In the genomic region with DNA sequence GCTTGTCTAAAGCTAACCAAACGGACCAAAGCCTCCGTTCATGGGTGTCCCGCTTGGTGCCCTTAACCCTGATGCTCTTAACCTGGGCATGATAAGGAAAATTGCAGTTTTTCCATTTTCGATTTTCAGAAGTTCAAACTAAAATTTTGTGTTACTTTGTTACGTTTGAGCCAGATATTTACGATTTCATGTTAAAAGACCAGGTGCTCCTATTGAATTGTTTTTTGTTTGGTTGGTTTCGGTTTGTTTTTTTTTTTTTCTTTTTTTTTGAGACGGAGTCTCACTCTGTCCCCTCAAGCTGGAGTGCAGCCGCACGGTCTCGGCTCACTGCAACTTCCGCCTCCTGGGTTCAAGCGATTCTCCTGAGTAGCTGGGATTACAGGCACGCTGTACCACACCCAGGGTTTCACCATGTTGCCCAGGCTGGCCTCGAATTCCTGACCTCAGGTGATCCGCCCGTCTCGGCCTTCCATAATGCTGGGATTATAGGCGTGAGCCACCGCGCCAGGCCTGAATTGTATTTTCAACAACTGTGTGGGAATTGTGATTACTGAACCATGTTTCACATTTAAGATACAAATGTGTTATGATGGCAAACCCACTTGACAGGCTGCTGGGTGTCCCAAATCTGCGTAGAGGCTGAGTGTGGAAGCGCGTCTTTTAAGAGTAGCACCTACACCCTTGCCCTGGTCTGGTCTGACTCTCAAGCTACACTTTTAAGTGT, we compare ENCODE assay signal across 8 cellular contexts. TPM values are rescaled to one million over a fixed set of nuclear protein-coding genes. Genes with fewer than 3 reads are reported as not detected.
DNase-seq lines count a peak whose midpoint lies in the region; ATAC-seq and TF ChIP-seq lines count a peak whose summit lies in the region.

No MANE protein-coding gene starts in this region.

- POLR2A ChIA-PET in activated CD8-positive, alpha-beta T cell treated with anti-CD3 and anti-CD28 coated beads for 36 hours (lab: Charles Lee) = no interaction called here

- H3K4me1 Mint-ChIP-seq in activated CD8-positive, alpha-beta T cell treated with anti-CD3 and anti-CD28 coated beads for 36 hours (ENCODE audit: low read depth) = peaks cover 39% of the 10 kb centered on the region

- no peak for ATAC-seq in activated CD8-positive, alpha-beta T cell treated with anti-CD3 and anti-CD28 coated beads for 36 hours
- no peak for ATAC-seq in HG03039 (IDR thresholded peaks at IDR 0.05; ENCODE audit: unreplicated experiment)

- H3K4me1 ChIP-seq in iPS-18a (ENCODE audit: control insufficient read depth, low read depth, low read length) = peaks cover 19% of the 10 kb centered on the region
- H3K4me1 ChIP-seq in stomach smooth muscle (ENCODE audit: control insufficient read depth, insufficient read depth, low read length) = peaks cover 7% of the 10 kb centered on the region

- H3K4me3 ChIP-seq in iPS-18a (ENCODE audit: low read length) (peak overlapping the region; percentile 82), stomach smooth muscle (ENCODE audit: low read length in 2 of 2) (peak overlapping the region; percentile 83 to 84)

- peaks cover 2% of the 10 kb centered on the region for H3K9me3 Mint-ChIP-seq in activated CD8-positive, alpha-beta T cell treated with anti-CD3 and anti-CD28 coated beads for 36 hours

- H3K9me3 ChIP-seq in iPS-18a (ENCODE audit: control insufficient read depth, low read depth, low read length) (no peaks in the 10 kb centered on the region), stomach smooth muscle (ENCODE audit: control insufficient read depth in 2 of 2, low read length in 2 of 2) (no peaks in the 10 kb centered on the region)

- no peaks in the 10 kb centered on the region for H3K27me3 ChIP-seq in iPS-18a (ENCODE audit: control insufficient read depth, insufficient read depth, low read length)
- H3K27me3 ChIP-seq in stomach smooth muscle (ENCODE audit: control insufficient read depth in 1 of 2, insufficient read depth in 2 of 2, low read length in 2 of 2) = no peaks in the 10 kb centered on the region

- H3K27me3 Mint-ChIP-seq in activated CD8-positive, alpha-beta T cell treated with anti-CD3 and anti-CD28 coated beads for 36 hours = no peaks in the 10 kb centered on the region

- H3K27ac ChIP-seq in iPS-18a (ENCODE audit: low read length) (peak overlapping the region; percentile 96), stomach smooth muscle (ENCODE audit: low read length) (peak overlapping the region; percentile 95)

- CTCF ChIA-PET in activated CD8-positive, alpha-beta T cell treated with anti-CD3 and anti-CD28 coated beads for 36 hours (lab: Charles Lee) = no interaction called here

- no peak for TF ChIP-seq CTCF in activated CD8-positive, alpha-beta T cell treated with anti-CD3 and anti-CD28 coated beads for 36 hours (IDR thresholded peaks at IDR 0.05)

- intact Hi-C loops in activated CD8-positive, alpha-beta T cell treated with anti-CD3 and anti-CD28 coated beads for 36 hours (cut with micrococcal nuclease) = no loop called here

- peak overlapping the region; percentile 96 for H3K27ac Mint-ChIP-seq in activated CD8-positive, alpha-beta T cell treated with anti-CD3 and anti-CD28 coated beads for 36 hours

- H3K36me3 ChIP-seq in iPS-18a (ENCODE audit: control insufficient read depth, low read depth, low read length) (no peaks in the 10 kb centered on the region), stomach smooth muscle (ENCODE audit: control insufficient read depth in 2 of 2, insufficient read depth in 2 of 2, low read length in 2 of 2) (no peaks in the 10 kb centered on the region)

- H3K9ac ChIP-seq in iPS-18a (ENCODE audit: low read length) = peak overlapping the region; percentile 81
- H3K9ac ChIP-seq in stomach smooth muscle (ENCODE audit: low read length in 2 of 2) = peak overlapping the region; percentile 81 to 93

- peak; percentile 56 for DNase-seq in NCI-H82 (lab: John Stamatoyannopoulos, UW)
- no peak for DNase-seq in NCI-H82 treated with DMSO at 0.1 percent for 48 hours (lab: John Stamatoyannopoulos, UW; ENCODE audit: unreplicated experiment)
- no peak for DNase-seq in activated CD8-positive, alpha-beta T cell treated with anti-CD3 and anti-CD28 coated beads for 36 hours
- no peak for DNase-seq in NCI-H2171 treated with DMSO at 0.1 percent for 48 hours (lab: John Stamatoyannopoulos, UW)
- DNase-seq in OCI-M1 (lab: John Stamatoyannopoulos, UW) = no peak

- H3K4me3 Mint-ChIP-seq in activated CD8-positive, alpha-beta T cell treated with anti-CD3 and anti-CD28 coated beads for 36 hours = peak overlapping the region; percentile 88

- peaks cover 9% of the 10 kb centered on the region for H3K36me3 Mint-ChIP-seq in activated CD8-positive, alpha-beta T cell treated with anti-CD3 and anti-CD28 coated beads for 36 hours (ENCODE audit: low read depth)

RNA-seq across cellular contexts. Expression of a gene that starts 0.9 kb away (rescaled TPM):
- 10 to 100 TPM; 40.3 to 41.9 TPM for total RNA-seq in activated CD8-positive, alpha-beta T cell treated with anti-CD3 and anti-CD28 coated beads for 36 hours

RNA-seq across cellular contexts. Expression of a gene that starts 28.4 kb away (rescaled TPM):
- total RNA-seq in activated CD8-positive, alpha-beta T cell treated with anti-CD3 and anti-CD28 coated beads for 36 hours = not detected
